In genomic region chr19:2044709-2045500, GRCh38 we compare ENCODE assay signal across 1 cellular context.
TF ChIP-seq lines count a peak whose summit lies in the region.

No MANE protein-coding gene starts in this region.

TF ChIP-seq in IMR-90, 13 proteins besides CTCF, POLR2A, EP300 and RAD21 (continued from another document):
- TF ChIP-seq ELK1 (IDR thresholded peaks at IDR 0.05; ENCODE audit: borderline replicate concordance, low read depth, low read length) (no peak), SMC3 (IDR thresholded peaks at IDR 0.05; ENCODE audit: low read depth, low read length) (no peak), BHLHE40 (IDR thresholded peaks at IDR 0.05; ENCODE audit: low read depth, low read length) (no peak), MAFK (IDR thresholded peaks at IDR 0.05; ENCODE audit: low read depth, low read length) (no peak), RFX5 (IDR thresholded peaks at IDR 0.05; ENCODE audit: low read depth, low read length) (no peak), CHD1 (IDR thresholded peaks at IDR 0.05; ENCODE audit: low read depth, low read length) (no peak), FOS (IDR thresholded peaks at IDR 0.05; ENCODE audit: low read depth, low read length) (no peak), USF2 (IDR thresholded peaks at IDR 0.05; ENCODE audit: low read depth, low read length) (no peak), CEBPB (IDR thresholded peaks at IDR 0.05; ENCODE audit: low read depth, low read length) (no peak), MXI1 (IDR thresholded peaks at IDR 0.05; ENCODE audit: borderline replicate concordance, low read depth, low read length) (no peak), RCOR1 (IDR thresholded peaks at IDR 0.05; ENCODE audit: insufficient replicate concordance, low read length) (no peak), MAZ (IDR thresholded peaks at IDR 0.05; ENCODE audit: borderline replicate concordance, low read depth, low read length) (no peak)
